ENCODE assay signal across 1 cellular context in the genomic region with DNA sequence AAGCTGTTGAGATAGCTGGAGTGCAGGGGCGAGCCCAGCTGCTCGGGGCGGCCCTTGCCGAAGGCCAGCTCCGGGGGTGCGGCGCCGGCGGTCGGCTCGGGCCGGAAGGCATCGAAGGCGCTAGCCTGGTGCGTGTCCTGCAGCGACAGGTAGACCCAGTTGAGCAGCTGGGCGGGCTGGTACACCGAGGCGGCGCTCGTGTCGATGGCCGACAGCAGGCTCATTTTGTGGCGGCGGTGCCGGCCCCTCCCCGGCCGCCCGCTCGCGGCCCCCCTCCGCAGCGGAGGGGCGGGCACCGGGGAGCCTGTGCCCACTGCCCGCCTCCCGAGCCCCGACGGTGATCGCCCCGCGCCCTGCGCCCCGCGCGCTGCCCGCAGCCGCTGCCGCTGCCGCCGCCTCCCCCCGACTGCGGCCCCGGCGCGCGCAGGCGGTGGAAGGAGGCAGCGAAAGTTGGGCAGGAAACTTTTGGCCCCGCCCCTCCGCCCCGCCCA.
TF ChIP-seq lines count a peak whose summit lies in the region.

Gene ZCCHC24 (minus strand): TSS at position 408 of the 491 bp plus-strand sequence. CDS start 184 bp downstream, at position 224.

TF ChIP-seq in K562, 482 proteins besides CTCF, POLR2A, EP300 and RAD21 (continued from another document and continues in another):
- TF ChIP-seq, protein P1, sequence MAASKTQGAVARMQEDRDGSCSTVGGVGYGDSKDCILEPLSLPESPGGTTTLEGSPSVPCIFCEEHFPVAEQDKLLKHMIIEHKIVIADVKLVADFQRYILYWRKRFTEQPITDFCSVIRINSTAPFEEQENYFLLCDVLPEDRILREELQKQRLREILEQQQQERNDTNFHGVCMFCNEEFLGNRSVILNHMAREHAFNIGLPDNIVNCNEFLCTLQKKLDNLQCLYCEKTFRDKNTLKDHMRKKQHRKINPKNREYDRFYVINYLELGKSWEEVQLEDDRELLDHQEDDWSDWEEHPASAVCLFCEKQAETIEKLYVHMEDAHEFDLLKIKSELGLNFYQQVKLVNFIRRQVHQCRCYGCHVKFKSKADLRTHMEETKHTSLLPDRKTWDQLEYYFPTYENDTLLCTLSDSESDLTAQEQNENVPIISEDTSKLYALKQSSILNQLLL (CRISPR knock-in tag; IDR thresholded peaks at IDR 0.05; ENCODE audit: borderline replicate concordance) = no peak
- TF ChIP-seq, protein P2, sequence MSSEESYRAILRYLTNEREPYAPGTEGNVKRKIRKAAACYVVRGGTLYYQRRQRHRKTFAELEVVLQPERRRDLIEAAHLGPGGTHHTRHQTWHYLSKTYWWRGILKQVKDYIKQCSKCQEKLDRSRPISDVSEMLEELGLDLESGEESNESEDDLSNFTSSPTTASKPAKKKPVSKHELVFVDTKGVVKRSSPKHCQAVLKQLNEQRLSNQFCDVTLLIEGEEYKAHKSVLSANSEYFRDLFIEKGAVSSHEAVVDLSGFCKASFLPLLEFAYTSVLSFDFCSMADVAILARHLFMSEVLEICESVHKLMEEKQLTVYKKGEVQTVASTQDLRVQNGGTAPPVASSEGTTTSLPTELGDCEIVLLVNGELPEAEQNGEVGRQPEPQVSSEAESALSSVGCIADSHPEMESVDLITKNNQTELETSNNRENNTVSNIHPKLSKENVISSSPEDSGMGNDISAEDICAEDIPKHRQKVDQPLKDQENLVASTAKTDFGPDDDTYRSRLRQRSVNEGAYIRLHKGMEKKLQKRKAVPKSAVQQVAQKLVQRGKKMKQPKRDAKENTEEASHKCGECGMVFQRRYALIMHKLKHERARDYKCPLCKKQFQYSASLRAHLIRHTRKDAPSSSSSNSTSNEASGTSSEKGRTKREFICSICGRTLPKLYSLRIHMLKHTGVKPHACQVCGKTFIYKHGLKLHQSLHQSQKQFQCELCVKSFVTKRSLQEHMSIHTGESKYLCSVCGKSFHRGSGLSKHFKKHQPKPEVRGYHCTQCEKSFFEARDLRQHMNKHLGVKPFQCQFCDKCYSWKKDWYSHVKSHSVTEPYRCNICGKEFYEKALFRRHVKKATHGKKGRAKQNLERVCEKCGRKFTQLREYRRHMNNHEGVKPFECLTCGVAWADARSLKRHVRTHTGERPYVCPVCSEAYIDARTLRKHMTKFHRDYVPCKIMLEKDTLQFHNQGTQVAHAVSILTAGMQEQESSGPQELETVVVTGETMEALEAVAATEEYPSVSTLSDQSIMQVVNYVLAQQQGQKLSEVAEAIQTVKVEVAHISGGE (CRISPR knock-in tag; IDR thresholded peaks at IDR 0.05) = no peak
- TF ChIP-seq MCM5 (IDR thresholded peaks at IDR 0.05; ENCODE audit: low read depth) (no peak), SMAD4 (CRISPR knock-in tag; conservative IDR thresholded peaks at IDR 0.05) (peak; percentile 32), PHF8 (IDR thresholded peaks at IDR 0.05; ENCODE audit: borderline replicate concordance, low read length) (peak; percentile 78; the same call in 1 of the 2 replicates), ZNF707 (CRISPR knock-in tag; conservative IDR thresholded peaks at IDR 0.05) (no peak), RBM39 (optimal IDR thresholded peaks at IDR 0.05; ENCODE audit: low read depth, low read length) (no peak), DIDO1 (tag; IDR thresholded peaks at IDR 0.05; ENCODE audit: low read depth) (no peak), EGR1 (conservative IDR thresholded peaks at IDR 0.05) (no peak), RBFOX2 (IDR thresholded peaks at IDR 0.05; ENCODE audit: low read depth, low read length) (peak; percentile 61), CREM (IDR thresholded peaks at IDR 0.05; ENCODE audit: low read depth) (peak; percentile 30; the same call in 1 of the 2 replicates), KDM5B (IDR thresholded peaks at IDR 0.05; ENCODE audit: insufficient replicate concordance, low read depth, low read length) (peak; percentile 22), CHCHD3 (CRISPR knock-in tag; IDR thresholded peaks at IDR 0.05) (no peak), KLF16 (IDR thresholded peaks at IDR 0.05) (no peak), RREB1 (CRISPR knock-in tag; IDR thresholded peaks at IDR 0.05) (no peak), CHAMP1 (IDR thresholded peaks at IDR 0.05) (no peak), THAP12 (CRISPR knock-in tag; IDR thresholded peaks at IDR 0.05) (peak; percentile 91), BRF2 (IDR thresholded peaks at IDR 0.05; ENCODE audit: borderline replicate concordance, insufficient read depth, insufficient read length) (no peak), BRCA1 (IDR thresholded peaks at IDR 0.05) (no peak), BRCA1 (CRISPR knock-in tag; IDR thresholded peaks at IDR 0.05) (peak; percentile 57; the same call in 1 of the 2 replicates), ZNF124 (CRISPR knock-in tag; IDR thresholded peaks at IDR 0.05) (no peak), RBM25 (IDR thresholded peaks at IDR 0.05; ENCODE audit: low read depth, low read length, severe bottlenecking) (no peak), FOXJ3 (CRISPR knock-in tag; IDR thresholded peaks at IDR 0.05) (no peak), ZNF12 (CRISPR knock-in tag; IDR thresholded peaks at IDR 0.05) (no peak), SMAD3 (CRISPR knock-in tag; conservative IDR thresholded peaks at IDR 0.05) (no peak), ZNF444 (CRISPR knock-in tag; IDR thresholded peaks at IDR 0.05) (no peak), ZKSCAN8 (CRISPR knock-in tag; IDR thresholded peaks at IDR 0.05) (no peak), ZNF717 (CRISPR knock-in tag; IDR thresholded peaks at IDR 0.05) (no peak), ZNF282 (CRISPR knock-in tag; IDR thresholded peaks at IDR 0.05) (no peak), ZC3H4 (CRISPR knock-in tag; IDR thresholded peaks at IDR 0.05; ENCODE audit: borderline replicate concordance) (peak; percentile 42; the same call in 1 of the 2 replicates), ZNF766 (CRISPR knock-in tag; conservative IDR thresholded peaks at IDR 0.05) (no peak), CBX1 (IDR thresholded peaks at IDR 0.05; ENCODE audit: low read depth) (0 out of 2 replicates have a peak, but pooled peaks have one; percentile 36), STAT5B (CRISPR knock-in tag; IDR thresholded peaks at IDR 0.05) (no peak), POLR2AphosphoS2 (IDR thresholded peaks at IDR 0.05; ENCODE audit: low read length) (no peak), HIVEP1 (CRISPR knock-in tag; IDR thresholded peaks at IDR 0.05) (no peak)
- TF ChIP-seq, protein P3, sequence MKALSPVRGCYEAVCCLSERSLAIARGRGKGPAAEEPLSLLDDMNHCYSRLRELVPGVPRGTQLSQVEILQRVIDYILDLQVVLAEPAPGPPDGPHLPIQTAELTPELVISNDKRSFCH (CRISPR knock-in tag; IDR thresholded peaks at IDR 0.05) = no peak
- TF ChIP-seq, protein P3 (tag; IDR thresholded peaks at IDR 0.05) = no peak
- TF ChIP-seq, protein P4, sequence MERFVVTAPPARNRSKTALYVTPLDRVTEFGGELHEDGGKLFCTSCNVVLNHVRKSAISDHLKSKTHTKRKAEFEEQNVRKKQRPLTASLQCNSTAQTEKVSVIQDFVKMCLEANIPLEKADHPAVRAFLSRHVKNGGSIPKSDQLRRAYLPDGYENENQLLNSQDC (CRISPR knock-in tag; IDR thresholded peaks at IDR 0.05) = no peak
- TF ChIP-seq, protein P5, sequence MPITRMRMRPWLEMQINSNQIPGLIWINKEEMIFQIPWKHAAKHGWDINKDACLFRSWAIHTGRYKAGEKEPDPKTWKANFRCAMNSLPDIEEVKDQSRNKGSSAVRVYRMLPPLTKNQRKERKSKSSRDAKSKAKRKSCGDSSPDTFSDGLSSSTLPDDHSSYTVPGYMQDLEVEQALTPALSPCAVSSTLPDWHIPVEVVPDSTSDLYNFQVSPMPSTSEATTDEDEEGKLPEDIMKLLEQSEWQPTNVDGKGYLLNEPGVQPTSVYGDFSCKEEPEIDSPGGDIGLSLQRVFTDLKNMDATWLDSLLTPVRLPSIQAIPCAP (CRISPR knock-in tag; IDR thresholded peaks at IDR 0.05; ENCODE audit: borderline replicate concordance) = no peak
- TF ChIP-seq, protein P6, sequence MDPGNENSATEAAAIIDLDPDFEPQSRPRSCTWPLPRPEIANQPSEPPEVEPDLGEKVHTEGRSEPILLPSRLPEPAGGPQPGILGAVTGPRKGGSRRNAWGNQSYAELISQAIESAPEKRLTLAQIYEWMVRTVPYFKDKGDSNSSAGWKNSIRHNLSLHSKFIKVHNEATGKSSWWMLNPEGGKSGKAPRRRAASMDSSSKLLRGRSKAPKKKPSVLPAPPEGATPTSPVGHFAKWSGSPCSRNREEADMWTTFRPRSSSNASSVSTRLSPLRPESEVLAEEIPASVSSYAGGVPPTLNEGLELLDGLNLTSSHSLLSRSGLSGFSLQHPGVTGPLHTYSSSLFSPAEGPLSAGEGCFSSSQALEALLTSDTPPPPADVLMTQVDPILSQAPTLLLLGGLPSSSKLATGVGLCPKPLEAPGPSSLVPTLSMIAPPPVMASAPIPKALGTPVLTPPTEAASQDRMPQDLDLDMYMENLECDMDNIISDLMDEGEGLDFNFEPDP (CRISPR knock-in tag; IDR thresholded peaks at IDR 0.05) = no peak
